In the genomic region with DNA sequence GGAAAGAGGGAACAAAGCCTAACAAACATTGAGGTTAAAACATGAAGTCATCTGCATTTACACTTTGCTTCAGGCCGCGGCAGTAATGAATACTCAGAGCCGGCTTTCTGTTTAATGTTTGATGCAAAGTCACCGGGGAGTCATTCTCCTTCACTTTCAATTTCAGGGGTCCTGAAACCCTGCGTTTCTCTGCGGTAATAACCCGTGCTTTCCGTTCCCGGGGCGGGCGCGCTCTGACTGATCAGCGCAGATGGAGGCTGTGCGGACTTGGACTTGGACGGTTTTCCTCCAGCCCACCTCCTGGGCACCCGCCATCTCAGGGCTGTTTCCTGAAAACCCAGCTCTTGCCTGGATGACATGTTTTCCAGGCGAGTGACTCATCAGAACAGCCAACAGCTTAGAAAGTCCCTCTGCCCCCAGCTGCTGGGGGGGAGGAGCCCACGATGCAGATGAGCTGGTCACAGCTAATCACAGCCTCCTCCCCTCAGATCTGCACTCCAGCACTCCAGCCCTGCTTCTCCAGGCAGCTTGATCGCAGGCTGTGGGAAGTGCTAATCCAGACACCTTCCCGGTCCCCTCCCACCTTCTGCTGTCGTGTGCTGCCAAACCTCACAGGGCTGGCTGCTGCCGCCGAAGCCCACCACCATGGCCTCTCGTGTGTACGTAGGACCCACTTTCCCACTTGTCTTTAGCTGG, we compare ENCODE assay signal across 8 cellular contexts.
DNase-seq lines count a peak whose midpoint lies in the region; ATAC-seq and TF ChIP-seq lines count a peak whose summit lies in the region.

No MANE protein-coding gene starts in this region.

- peaks cover 10% of the 10 kb centered on the region for H3K36me3 Mint-ChIP-seq in CD4-positive, CD25-positive, alpha-beta regulatory T cell
- H3K36me3 Mint-ChIP-seq in endothelial cell (ENCODE audit: low read depth, unreplicated experiment) = no peaks in the 10 kb centered on the region

- H3K27me3 Mint-ChIP-seq in CD4-positive, CD25-positive, alpha-beta regulatory T cell = no peaks in the 10 kb centered on the region
- peaks cover 2% of the 10 kb centered on the region for H3K27me3 Mint-ChIP-seq in endothelial cell (ENCODE audit: unreplicated experiment)

- H3K4me1 ChIP-seq in CD4-positive, CD25-positive, alpha-beta regulatory T cell (ENCODE audit: control insufficient read depth, insufficient read depth, low read length, poor library complexity, severe bottlenecking) = peaks cover 18% of the 10 kb centered on the region

- peaks cover 6 to 35% (median 15%) of the 10 kb centered on the region in 4 donors for H3K4me1 Mint-ChIP-seq in CD4-positive, CD25-positive, alpha-beta regulatory T cell
- H3K4me1 Mint-ChIP-seq in endothelial cell (ENCODE audit: unreplicated experiment) = peaks cover 7% of the 10 kb centered on the region

- TF ChIP-seq CTCF in endothelial cell (IDR thresholded peaks at IDR 0.05; ENCODE audit: unreplicated experiment) = no peak

- no peaks in the 10 kb centered on the region for H3K27me3 ChIP-seq in CD4-positive, CD25-positive, alpha-beta regulatory T cell (ENCODE audit: control insufficient read depth, insufficient read depth, low read length)

- peak overlapping the region; percentile 93 to 98 (median 94) for H3K27ac Mint-ChIP-seq in CD4-positive, CD25-positive, alpha-beta regulatory T cell
- H3K27ac Mint-ChIP-seq in endothelial cell (ENCODE audit: unreplicated experiment) = peak overlapping the region; percentile 95

- no peaks in the 10 kb centered on the region for H3K36me3 ChIP-seq in CD4-positive, CD25-positive, alpha-beta regulatory T cell (ENCODE audit: control insufficient read depth, insufficient read depth, low read length)

- peak overlapping the region; percentile 92 for H3K4me3 ChIP-seq in CD4-positive, CD25-positive, alpha-beta regulatory T cell (ENCODE audit: low read depth, low read length)

- peak; percentile 39 to 93 (median 71) for DNase-seq in CD4-positive, CD25-positive, alpha-beta regulatory T cell
- peak; percentile 98 for DNase-seq in NCI-H82 treated with DMSO at 0.1 percent for 48 hours (lab: John Stamatoyannopoulos, UW; ENCODE audit: unreplicated experiment)
- DNase-seq in activated CD8-positive, alpha-beta memory T cell treated with anti-CD3 and anti-CD28 coated beads, Interleukin-2, amount 50 U/mL, for 24 hours (ENCODE audit: extremely low read depth) = peak; percentile 63
- DNase-seq in endothelial cell (ENCODE audit: low spot score) = peak; percentile 77
- peak; percentile 93 for DNase-seq in mesenteric fat pad (ENCODE audit: low spot score)
- DNase-seq in stimulated activated CD8-positive, alpha-beta memory T cell treated with anti-CD3 and anti-CD28 coated beads, Interleukin-12 subunit alpha, Interleukin-12 subunit beta, amount 100 ng/mL, for 24 hours (ENCODE audit: extremely low read depth) = peak; percentile 60

- H3K9me3 Mint-ChIP-seq in CD4-positive, CD25-positive, alpha-beta regulatory T cell = no peaks in the 10 kb centered on the region
- H3K9me3 Mint-ChIP-seq in endothelial cell (ENCODE audit: unreplicated experiment) = no peaks in the 10 kb centered on the region

- H3K27ac ChIP-seq in CD4-positive, CD25-positive, alpha-beta regulatory T cell (ENCODE audit: insufficient read depth, low read length, poor library complexity, severe bottlenecking) = peak overlapping the region; percentile 80

- H3K4me3 Mint-ChIP-seq in CD4-positive, CD25-positive, alpha-beta regulatory T cell = peak overlapping the region; percentile 73 to 90 (median 88)
- peak overlapping the region; percentile 76 for H3K4me3 Mint-ChIP-seq in endothelial cell (ENCODE audit: unreplicated experiment)

- no peaks in the 10 kb centered on the region for H3K9me3 ChIP-seq in CD4-positive, CD25-positive, alpha-beta regulatory T cell (ENCODE audit: control insufficient read depth in 2 of 2, low read length in 2 of 2)

- ATAC-seq in CD4-positive, CD25-positive, alpha-beta regulatory T cell (ENCODE audit: low read depth in 2 of 2) = peak; percentile 86 to 88
- ATAC-seq in GM19455 (IDR thresholded peaks at IDR 0.05; ENCODE audit: unreplicated experiment) (peak; percentile 72), HG03571 (IDR thresholded peaks at IDR 0.05; ENCODE audit: unreplicated experiment) (peak; percentile 76)

Comparison
In these comparisons a context has a peak if more than half of its experiments do, and no peak if none do; other contexts are left out.
1. Peak in every context shown above with its lines: DNase-seq, ATAC-seq, H3K4me3 ChIP-seq and H3K27ac ChIP-seq.